20 cellular contexts compared by ENCODE assay signal in the genomic region with DNA sequence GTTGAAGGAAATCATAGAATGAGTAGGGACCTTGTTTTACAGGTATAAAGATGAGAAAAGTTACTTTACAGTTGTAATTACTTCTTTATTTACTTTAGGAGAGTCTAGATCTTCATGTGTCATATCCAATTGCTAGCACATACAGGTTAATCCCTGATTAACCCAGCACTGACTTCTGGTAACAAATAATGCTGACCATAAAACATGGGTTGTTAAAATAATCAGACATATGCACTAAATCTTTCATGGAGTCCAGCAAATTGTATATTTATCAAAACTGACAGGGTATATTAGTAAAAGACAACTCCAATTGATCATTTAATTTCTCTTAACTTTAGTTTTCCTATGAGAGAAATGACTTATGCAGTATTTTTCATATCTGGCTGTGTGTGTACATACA.
"Had no signal": no experiment of that assay in that cellular context is flagged by ENCODE, and none has a peak within 500 bp of the region (broad histone marks: within the 10 kb centered on the region; RNA-seq: fewer than 3 reads in every experiment).

No MANE protein-coding gene starts in this region.

- H3K9me3 ChIP-seq: esophagus muscularis mucosa, mucosa of descending colon, neutrophil, right atrium auricular region, testis, tibial nerve, upper lobe of right lung, vagina had no signal

- H3K36me3 ChIP-seq: esophagus muscularis mucosa, neutrophil, right atrium auricular region, tibial nerve, upper lobe of right lung, vagina had no signal

- H3K4me3 Mint-ChIP-seq: naive thymus-derived CD8-positive, alpha-beta T cell; stimulated activated effector memory CD8-positive, alpha-beta T cell treated with anti-CD3 and anti-CD28 coated beads, Interleukin-12 subunit alpha, Interleukin-12 subunit beta, amount 100 ng/mL, for 72 hours had no signal

- H3K4me1 ChIP-seq: testis, tibial nerve, upper lobe of right lung had no signal

- ATAC-seq: mucosa of descending colon; naive thymus-derived CD8-positive, alpha-beta T cell; stimulated activated effector memory CD8-positive, alpha-beta T cell treated with anti-CD3 and anti-CD28 coated beads, Interleukin-12 subunit alpha, Interleukin-12 subunit beta, amount 100 ng/mL, for 72 hours; stimulated activated naive CD8-positive, alpha-beta T cell treated with anti-CD3 and anti-CD28 coated beads, Interleukin-15, Interleukin-2, amounts not matched to agents 100 U/mL and 50 U/mL, for 24 hours; upper lobe of right lung had no signal

- H3K27me3 ChIP-seq: dorsolateral prefrontal cortex, esophagus muscularis mucosa, neutrophil, right atrium auricular region, testis, tibial nerve, upper lobe of right lung, vagina had no signal

- H3K4me3 ChIP-seq: coronary artery, dorsolateral prefrontal cortex, esophagus muscularis mucosa, mucosa of descending colon, right atrium auricular region, testis, tibial nerve, upper lobe of right lung, vagina had no signal

- H3K27ac ChIP-seq: coronary artery, dorsolateral prefrontal cortex, esophagus muscularis mucosa, neutrophil, right atrium auricular region, testis, tibial nerve, upper lobe of right lung, vagina had no signal

- H3K27ac Mint-ChIP-seq: stimulated activated effector memory CD8-positive, alpha-beta T cell treated with anti-CD3 and anti-CD28 coated beads, Interleukin-12 subunit alpha, Interleukin-12 subunit beta, amount 100 ng/mL, for 72 hours had no signal

- DNase-seq: dorsolateral prefrontal cortex; effector CD8-positive, alpha-beta T cell; foreskin fibroblast; head of caudate nucleus; hippocampal formation; kidney glomerular epithelial cell; mucosa of descending colon; naive thymus-derived CD8-positive, alpha-beta T cell; stimulated activated CD4-positive, alpha-beta T cell treated with anti-CD3 and anti-CD28 coated beads, Interleukin-4, amount 100 ng/mL, for 1 hour; stimulated activated CD8-positive, alpha-beta memory T cell treated with anti-CD3 and anti-CD28 coated beads, Interleukin-4, amount 100 ng/mL, for 48 hours; stimulated activated naive CD8-positive, alpha-beta T cell treated with anti-CD3 and anti-CD28 coated beads, Interleukin-15, Interleukin-2, amounts not matched to agents 100 U/mL and 50 U/mL, for 24 hours; testis; upper lobe of right lung had no signal

- H3K27me3 Mint-ChIP-seq: naive thymus-derived CD8-positive, alpha-beta T cell had no signal

- H3K9me3 Mint-ChIP-seq: naive thymus-derived CD8-positive, alpha-beta T cell; stimulated activated effector memory CD8-positive, alpha-beta T cell treated with anti-CD3 and anti-CD28 coated beads, Interleukin-12 subunit alpha, Interleukin-12 subunit beta, amount 100 ng/mL, for 72 hours had no signal

- H3K36me3 Mint-ChIP-seq: naive thymus-derived CD8-positive, alpha-beta T cell had no signal
